In the genomic region with DNA sequence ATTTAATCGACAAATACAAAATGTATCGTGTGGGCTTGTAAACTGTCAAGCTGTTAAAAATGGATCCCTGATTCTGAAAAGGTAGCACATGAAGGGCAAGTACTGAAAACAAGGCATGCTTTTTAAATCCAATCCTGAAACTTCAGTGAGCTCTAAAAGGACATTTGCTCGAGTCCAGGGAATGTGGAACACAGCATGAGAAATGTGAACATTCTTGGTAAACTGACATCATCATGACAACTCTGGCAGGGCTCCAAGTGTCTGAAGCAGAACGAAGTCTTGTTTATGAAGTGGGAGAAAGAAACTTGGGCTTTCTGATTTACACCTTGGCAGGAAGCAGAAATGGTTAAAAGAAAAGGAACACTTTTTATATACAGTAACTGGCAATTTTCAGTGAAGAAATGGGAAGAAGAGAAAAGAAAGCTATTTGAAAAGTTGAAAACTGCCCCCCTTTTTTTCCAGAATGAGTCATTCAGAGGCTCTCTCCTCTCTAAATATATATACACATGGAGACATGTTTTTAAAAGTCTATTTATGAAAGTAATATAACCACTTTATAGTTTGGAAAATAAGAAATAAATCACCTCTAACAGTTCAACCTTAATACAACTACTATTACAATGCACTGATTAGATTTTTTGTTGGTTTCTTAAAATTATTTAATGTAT, we compare ENCODE assay signal across 8 cellular contexts.
A peak's percentile ranks its signal among the peaks of the same experiment; 100 is the strongest.
DNase-seq lines count a peak whose midpoint lies in the region; ATAC-seq and TF ChIP-seq lines count a peak whose summit lies in the region.

No MANE protein-coding gene starts in this region.

- H3K18ac ChIP-seq in H9 (ENCODE audit: insufficient read length, low read depth, low read length), result no peak overlapping the region

- H3K4me1 Mint-ChIP-seq in H9, result peaks cover 18 to 25% of the 10 kb centered on the region in 2 experiments

- no peak overlapping the region for H2BK15ac ChIP-seq in H9 (ENCODE audit: low read depth, low read length)

- H4K91ac ChIP-seq in H9 (ENCODE audit: insufficient read length, low read depth, low read length), result no peak overlapping the region

- H3K27ac Mint-ChIP-seq in H9, result peak overlapping the region in 1 of 3 experiments; percentile 69; a peak in 1 of 7 replicates

- H3K79me1 ChIP-seq in H9 (ENCODE audit: insufficient read depth, low read depth, low read length, poor library complexity, severe bottlenecking), result no peaks in the 10 kb centered on the region

- H2BK20ac ChIP-seq in H9 (ENCODE audit: low read depth, low read length, poor library complexity, severe bottlenecking), result no peak overlapping the region

- H3K4me1 ChIP-seq in H9 (ENCODE audit: insufficient read depth, low read length), result no peaks in the 10 kb centered on the region; the same call in 1 of the 2 replicates

- H3K4me3 Mint-ChIP-seq in H9, result no peak overlapping the region

- H3K14ac ChIP-seq in H9 (ENCODE audit: insufficient read depth, low read length), result no peak overlapping the region

- no peak overlapping the region for H4K8ac ChIP-seq in H9 (replicated peaks; ENCODE audit: insufficient read length, low read depth, low read length)

- DNase-seq in EL (peak; percentile 75), SK-MEL-5 (ENCODE audit: low read depth, low spot score) (peak; percentile 85), head of caudate nucleus (peak in 33 of 42 donors; percentile 27 to 85 (median 53)), renal cortical epithelial cell (ENCODE audit: low read depth) (peak; percentile 100), CD1c-positive myeloid dendritic cell (ENCODE audit: extremely low spot score) (no peak), H9 (no peak)
- no peak for DNase-seq in activated CD4-positive, alpha-beta T cell treated with anti-CD3 and anti-CD28 coated beads for 48 hours

- no peak overlapping the region for H3K4ac ChIP-seq in H9 (ENCODE audit: low read depth, low read length)

- in situ Hi-C loops in SK-MEL-5 (cut with HindIII; ENCODE audit: low pct_unique_long_range_greater_than_20kb, low sequenced_read_pairs), result no loop called here

- H2BK120ac ChIP-seq in H9 (ENCODE audit: low read depth, low read length, poor library complexity, severe bottlenecking), result no peak overlapping the region

- H2AFZ ChIP-seq in H9 (ENCODE audit: low read length), result no peak overlapping the region

- no peak overlapping the region for H3K27ac ChIP-seq in H9 (ENCODE audit: insufficient read length, low read depth, low read length)

- no peaks in the 10 kb centered on the region; a peak in 1 of 7 replicates for H3K36me3 Mint-ChIP-seq in H9 (ENCODE audit: insufficient read depth in 1 of 3, low read depth in 3 of 3)

- no peak overlapping the region for H3K23ac ChIP-seq in H9 (ENCODE audit: insufficient read length, low read depth, low read length)

- H3K79me2 ChIP-seq in H9 (ENCODE audit: insufficient read depth, low read length), result no peaks in the 10 kb centered on the region

- H3T11ph ChIP-seq in H9 (ENCODE audit: low read length), result no peak overlapping the region

- no peak overlapping the region for H4K5ac ChIP-seq in H9 (ENCODE audit: insufficient read length, low read depth, low read length)

- H2BK12ac ChIP-seq in H9 (ENCODE audit: insufficient read length, low read depth, low read length), result no peak overlapping the region

- no peak overlapping the region for H2AK5ac ChIP-seq in H9 (ENCODE audit: insufficient read length, low read length)

- TF ChIP-seq CTCF in H9 (conservative IDR thresholded peaks at IDR 0.05), result no peak

- H3K4me2 ChIP-seq in H9 (ENCODE audit: insufficient read depth, insufficient read length, low read length), result no peak overlapping the region

- H3K9me3 Mint-ChIP-seq in H9, result no peaks in the 10 kb centered on the region

- H3K27me3 Mint-ChIP-seq in H9 (ENCODE audit: low read depth), result no peaks in the 10 kb centered on the region

- WGBS in H9 (ENCODE audit: extremely low coverage, insufficient read length, low lambda C conversion rate), result no CpG with 5 or more reads among the region's 4 CpGs

- no peaks in the 10 kb centered on the region for H3K27me3 ChIP-seq in H9 (ENCODE audit: insufficient read depth, low read length)

- H3K9ac ChIP-seq in H9 (ENCODE audit: extremely low read depth, insufficient read length, low read length), result no peak overlapping the region

- no peak overlapping the region for H2BK5ac ChIP-seq in H9 (ENCODE audit: insufficient read length, low read length)

- H3K56ac ChIP-seq in H9 (ENCODE audit: insufficient read length, low read depth, low read length), result no peak overlapping the region

- no peaks in the 10 kb centered on the region for H3K23me2 ChIP-seq in H9 (ENCODE audit: insufficient read length, low read depth, low read length, poor library complexity, severe bottlenecking)

- no peaks in the 10 kb centered on the region for H4K20me1 ChIP-seq in H9 (ENCODE audit: control insufficient read depth, insufficient read depth, insufficient read length)

- H3K9me3 ChIP-seq in H9 (ENCODE audit: control insufficient read depth, low read depth, low read length), result no peaks in the 10 kb centered on the region

- ATAC-seq in HG02973 (IDR thresholded peaks at IDR 0.05; ENCODE audit: unreplicated experiment), result no peak

- intact Hi-C loops in head of caudate nucleus (cut with DNase I), result loop anchor here (10.0 kb wide), 1 partner anchor 115 kb away; no protein-coding TSS in a partner anchor

Comparison
In these comparisons a context has a peak if more than half of its experiments do, and no peak if none do; other contexts are left out.
1. DNase-seq: peak in EL (single experiment), SK-MEL-5 (single experiment), head of caudate nucleus (33 of 42) and renal cortical epithelial cell (single experiment); none in CD1c-positive myeloid dendritic cell (single experiment), H9 (single experiment) and activated CD4-positive, alpha-beta T cell treated with anti-CD3 and anti-CD28 coated beads for 48 hours (single experiment).